1 cellular context compared by ENCODE assay signal in genomic region chr16:2535644-2536021, GRCh38.
TF ChIP-seq lines count a peak whose summit lies in the region.

No MANE protein-coding gene starts in this region.

TF ChIP-seq in HCT116, 20 proteins besides CTCF, POLR2A, EP300 and RAD21 (continued from another document):
- TF ChIP-seq REST (IDR thresholded peaks at IDR 0.05; ENCODE audit: low read depth) (no peak), ZFX (IDR thresholded peaks at IDR 0.05) (no peak), YY1 (IDR thresholded peaks at IDR 0.05; ENCODE audit: extremely low read depth, insufficient replicate concordance, low read depth, low read length) (no peak), ZBTB33 (IDR thresholded peaks at IDR 0.05; ENCODE audit: extremely low read depth, insufficient replicate concordance, low read length) (no peak), EZH2phosphoT487 (IDR thresholded peaks at IDR 0.05; ENCODE audit: borderline replicate concordance) (no peak), SRF (IDR thresholded peaks at IDR 0.05; ENCODE audit: low read depth) (no peak), ATF3 (IDR thresholded peaks at IDR 0.05) (no peak), CBX3 (IDR thresholded peaks at IDR 0.05; ENCODE audit: low read depth) (no peak), SIN3A (IDR thresholded peaks at IDR 0.05; ENCODE audit: low read depth) (no peak)
